Comparison of ENCODE assay signal across 1 cellular context in the genomic region with DNA sequence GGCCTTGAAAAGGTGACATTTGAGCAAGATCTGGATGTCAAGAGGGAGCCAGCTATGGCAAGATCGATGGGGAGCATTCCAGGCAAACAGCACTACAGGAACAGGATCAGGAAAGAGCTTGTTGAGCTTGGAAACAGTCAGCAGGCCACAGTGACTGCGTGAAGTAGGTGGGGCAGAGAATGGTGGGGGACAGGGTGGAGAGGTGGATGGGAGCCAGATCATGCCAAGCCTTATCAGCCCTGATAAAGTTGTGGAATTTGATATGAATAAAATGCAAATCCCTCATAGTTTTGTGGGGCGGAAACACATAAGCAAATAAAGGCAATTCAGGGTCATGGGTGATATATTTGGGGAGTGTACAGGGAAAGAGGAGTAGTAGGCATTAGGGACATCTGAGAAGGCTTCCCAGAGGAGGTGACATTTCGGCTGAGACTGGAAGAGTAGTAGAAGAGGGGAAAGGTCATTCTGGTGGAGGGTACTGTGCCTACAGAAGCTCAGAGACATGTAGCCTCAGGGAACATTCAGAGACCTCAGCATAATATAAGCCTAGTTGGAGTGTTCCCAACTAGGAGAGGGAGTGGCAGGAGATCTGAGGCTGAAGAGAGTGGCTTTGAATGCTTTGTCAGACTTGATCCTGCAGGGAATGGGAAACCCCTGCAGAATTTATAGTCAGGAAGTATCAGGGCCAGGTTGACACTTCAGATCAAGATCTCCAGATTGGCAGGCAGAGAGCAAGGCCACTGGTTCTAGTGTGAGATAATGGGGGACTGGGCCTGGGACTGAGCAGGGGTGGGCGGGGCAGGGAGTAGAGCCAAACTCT.
TF ChIP-seq lines count a peak whose summit lies in the region.

No MANE protein-coding gene starts in this region.

TF ChIP-seq in endothelial cell of umbilical vein, 7 proteins besides CTCF, POLR2A, EP300 and RAD21:
- TF ChIP-seq POLR2AphosphoS5 (IDR thresholded peaks at IDR 0.05; ENCODE audit: insufficient read depth, low read depth, low read length) (no peak), JUN (IDR thresholded peaks at IDR 0.05; ENCODE audit: borderline replicate concordance, insufficient read depth, insufficient read length, low read depth) (no peak), MAX (IDR thresholded peaks at IDR 0.05; ENCODE audit: insufficient read depth, insufficient read length) (no peak), EZH2 (IDR thresholded peaks at IDR 0.05; ENCODE audit: borderline replicate concordance, low read depth, low read length, severe bottlenecking) (no peak), MYC (IDR thresholded peaks at IDR 0.05; ENCODE audit: low read depth, low read length) (no peak), FOS (IDR thresholded peaks at IDR 0.05; ENCODE audit: borderline replicate concordance, insufficient read depth, low read length) (no peak), GATA2 (IDR thresholded peaks at IDR 0.05; ENCODE audit: insufficient read depth, insufficient read length, low read depth, low read length) (no peak)
